ENCODE assay signal across 8 cellular contexts in the genomic region with DNA sequence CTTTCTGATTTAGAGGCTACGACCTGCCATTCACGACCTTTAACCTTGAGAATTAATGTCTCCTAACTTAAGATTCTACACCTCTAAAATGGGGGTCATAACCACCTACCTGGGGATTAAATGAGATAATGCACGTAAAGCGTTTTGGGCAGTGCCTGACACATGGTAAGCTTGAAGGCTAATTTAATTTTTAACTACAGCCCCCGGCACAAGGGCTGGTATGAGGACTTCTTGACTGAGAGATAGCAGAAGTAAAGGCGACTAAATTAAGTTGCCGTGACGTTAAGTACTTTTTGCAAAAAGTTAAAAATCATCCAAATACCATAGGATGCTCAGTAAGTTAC. TPM values are rescaled to one million over a fixed set of nuclear protein-coding genes. Genes with fewer than 3 reads are reported as not detected.
DNase-seq lines count a peak whose midpoint lies in the region; ATAC-seq and TF ChIP-seq lines count a peak whose summit lies in the region.

No MANE protein-coding gene starts in this region.

- intact Hi-C loops in dendritic cell treated with granulocyte-macrophage colony-stimulating factor and Interleukin-4, amounts not matched to agents 40 ng/mL and 50 ng/mL, for 4 days (cut with micrococcal nuclease) = loop anchor here (5.0 kb wide), 1 partner anchor 242 kb away; a partner anchor contains a TSS
- intact Hi-C loops in natural killer cell (cut with micrococcal nuclease) = loop anchor here (5.0 to 10.0 kb wide), 2 partner anchors 93 to 315 kb away; a partner anchor contains a TSS

- no peaks in the 10 kb centered on the region for H3K9me2 ChIP-seq in Karpas-422 (replicated peaks; ENCODE audit: insufficient read depth, low read length)

- DNase-seq in BE2C = no peak
- peak; percentile 66 for DNase-seq in Karpas-422
- DNase-seq in natural killer cell = no peak
- DNase-seq in COLO668 (lab: John Stamatoyannopoulos, UW; ENCODE audit: unreplicated experiment) = no peak
- no peak for DNase-seq in ureter (ENCODE audit: low spot score)
- DNase-seq in H4 (ENCODE audit: low spot score) = no peak

- no peaks in the 10 kb centered on the region; the same call in 1 of the 2 replicates for H3K36me3 ChIP-seq in BE2C
- H3K36me3 ChIP-seq in Karpas-422 (ENCODE audit: insufficient read depth, low read length) = peaks cover 10% of the 10 kb centered on the region; the same call in 1 of the 2 replicates

- H3K4me1 Mint-ChIP-seq in dendritic cell treated with granulocyte-macrophage colony-stimulating factor and Interleukin-4, amounts not matched to agents 40 ng/mL and 50 ng/mL, for 4 days (ENCODE audit: low read depth) = peaks cover 17% of the 10 kb centered on the region
- peaks cover 41 to 48% of the 10 kb centered on the region in 2 donors for H3K4me1 Mint-ChIP-seq in natural killer cell

- peak overlapping the region; percentile 49 for H2AFZ ChIP-seq in Karpas-422 (ENCODE audit: low read length)

- H3K9me3 Mint-ChIP-seq in dendritic cell treated with granulocyte-macrophage colony-stimulating factor and Interleukin-4, amounts not matched to agents 40 ng/mL and 50 ng/mL, for 4 days = no peaks in the 10 kb centered on the region
- H3K9me3 Mint-ChIP-seq in natural killer cell = no peaks in the 10 kb centered on the region

- ATAC-seq in natural killer cell = no peak
- ATAC-seq in HG03045 (IDR thresholded peaks at IDR 0.05; ENCODE audit: unreplicated experiment) = no peak

- peak overlapping the region; percentile 93 for H3K27ac Mint-ChIP-seq in dendritic cell treated with granulocyte-macrophage colony-stimulating factor and Interleukin-4, amounts not matched to agents 40 ng/mL and 50 ng/mL, for 4 days
- H3K27ac Mint-ChIP-seq in natural killer cell = peak overlapping the region; percentile 88 to 92

- H3K9me3 ChIP-seq in BE2C = no peaks in the 10 kb centered on the region
- no peaks in the 10 kb centered on the region for H3K9me3 ChIP-seq in Karpas-422 (ENCODE audit: low read length)

- no peaks in the 10 kb centered on the region for H3K27me3 ChIP-seq in BE2C
- H3K27me3 ChIP-seq in Karpas-422 (ENCODE audit: low read length) = no peaks in the 10 kb centered on the region

- peak overlapping the region; percentile 82 for H3K9ac ChIP-seq in Karpas-422 (ENCODE audit: low read length)

- H3K27ac ChIP-seq in Karpas-422 (ENCODE audit: low read length) = peak overlapping the region; percentile 48

- no peaks in the 10 kb centered on the region for H4K20me1 ChIP-seq in Karpas-422 (ENCODE audit: insufficient read depth, low read depth, low read length)

- peak overlapping the region; percentile 85 for H3K4me3 ChIP-seq in BE2C (ENCODE audit: low read depth, low read length)
- H3K4me3 ChIP-seq in Karpas-422 (ENCODE audit: low read length) = peak overlapping the region; percentile 93

- H3K4me1 ChIP-seq in BE2C (no peaks in the 10 kb centered on the region), Karpas-422 (ENCODE audit: low read length) (peaks cover 44% of the 10 kb centered on the region)

- no peak for TF ChIP-seq CTCF in BE2C (IDR thresholded peaks at IDR 0.05; ENCODE audit: low read depth, low read length)
- TF ChIP-seq CTCF in natural killer cell (IDR thresholded peaks at IDR 0.05) = no peak

- H3K4me3 Mint-ChIP-seq in dendritic cell treated with granulocyte-macrophage colony-stimulating factor and Interleukin-4, amounts not matched to agents 40 ng/mL and 50 ng/mL, for 4 days = peak overlapping the region; percentile 96
- peak overlapping the region; percentile 100 for H3K4me3 Mint-ChIP-seq in natural killer cell

- peak overlapping the region; percentile 86 for H3K4me2 ChIP-seq in Karpas-422 (ENCODE audit: low read depth, low read length, poor library complexity, severe bottlenecking)

- peaks cover 77% of the 10 kb centered on the region for H3K79me2 ChIP-seq in Karpas-422 (ENCODE audit: low read length)

- no peaks in the 10 kb centered on the region for H3K27me3 Mint-ChIP-seq in dendritic cell treated with granulocyte-macrophage colony-stimulating factor and Interleukin-4, amounts not matched to agents 40 ng/mL and 50 ng/mL, for 4 days
- H3K27me3 Mint-ChIP-seq in natural killer cell (ENCODE audit: low read depth in 2 of 2) = no peaks in the 10 kb centered on the region

- peaks cover 30% of the 10 kb centered on the region for H3K36me3 Mint-ChIP-seq in dendritic cell treated with granulocyte-macrophage colony-stimulating factor and Interleukin-4, amounts not matched to agents 40 ng/mL and 50 ng/mL, for 4 days (ENCODE audit: low read depth)
- H3K36me3 Mint-ChIP-seq in natural killer cell = no peaks in the 10 kb centered on the region

RNA-seq across cellular contexts. Expression of a gene that starts 0.5 kb away (rescaled TPM):
- polyA plus RNA-seq in BE2C (2012; ENCODE audit: insufficient read depth, insufficient read length, low read depth) = 24.3 TPM
- total RNA-seq in Karpas-422 (2014; rRNA removed; shearing (Covaris generic); ENCODE audit: low replicate concordance) = 45.8 and 73.9 TPM in 2 replicates
- 10 to 100 TPM in 1 of 3 donors, 1 to 10 TPM in 2; 8.5 to 15.1 (median 9.4) TPM for total RNA-seq in natural killer cell
- total RNA-seq in ureter = 42.1 TPM
- 86.1 and 92.3 TPM in 2 replicates for total RNA-seq in H4 (2014; rRNA removed; shearing (Covaris generic))

RNA-seq across cellular contexts. Expression of a gene that starts 4.5 kb away (rescaled TPM):
- 48.0 TPM for polyA plus RNA-seq in BE2C (2012; ENCODE audit: insufficient read depth, insufficient read length, low read depth)
- total RNA-seq in Karpas-422 (2014; rRNA removed; shearing (Covaris generic); ENCODE audit: low replicate concordance) = 75.6 and 115 TPM in 2 replicates
- total RNA-seq in natural killer cell (10 to 100 TPM; 54.5 to 62.6 (median 59.0) TPM), ureter (91.6 TPM)
- 57.9 and 77.3 TPM in 2 replicates for total RNA-seq in H4 (2014; rRNA removed; shearing (Covaris generic))
